Comparison of ENCODE assay signal across 8 cellular contexts in genomic region chr6:129744201-129744879, GRCh38. TPM values are rescaled to one million over a fixed set of nuclear protein-coding genes. Genes with fewer than 3 reads are reported as not detected.
DNase-seq lines count a peak whose midpoint lies in the region; ATAC-seq lines count a peak whose summit lies in the region.

No MANE protein-coding gene starts in this region.

- peak; percentile 29 for ATAC-seq in GM18519 (IDR thresholded peaks at IDR 0.05; ENCODE audit: low FRiP score, unreplicated experiment)
- peak; percentile 83 for ATAC-seq in sciatic nerve

- DNase-seq in NCI-H146 treated with DMSO at 0.1 percent for 48 hours (lab: John Stamatoyannopoulos, UW; ENCODE audit: unreplicated experiment) = peak; percentile 29
- peak; percentile 72 for DNase-seq in dedifferentiated amniotic fluid mesenchymal stem cell (ENCODE audit: extremely low spot score)
- DNase-seq in sciatic nerve (ENCODE audit: low spot score) = no peak
- no peak for DNase-seq in stimulated activated CD4-positive, alpha-beta T cell treated with anti-CD3 and anti-CD28 coated beads, Interleukin-1b, Interleukin-23, amount 100 ng/mL, for 48 hours
- no peak for DNase-seq in NCI-H2081 treated with DMSO at 0.1 percent for 48 hours (lab: John Stamatoyannopoulos, UW)
- DNase-seq in NCI-H128 (lab: John Stamatoyannopoulos, UW; ENCODE audit: unreplicated experiment) = no peak
- no peak for DNase-seq in activated T-cell treated with anti-CD3 and anti-CD28 coated beads, Interleukin-2, amount 50 U/mL, for 1 hour

- intact Hi-C loops in sciatic nerve (cut with DNase I) = no loop called here

RNA-seq across cellular contexts. Expression of gene ARHGAP18, which starts 34.4 kb away (rescaled TPM):
- 18.2 TPM for total RNA-seq in sciatic nerve

Comparison
In these comparisons a context has a peak if more than half of its experiments do, and no peak if none do; other contexts are left out.
1. DNase-seq: peak in NCI-H146 treated with DMSO at 0.1 percent for 48 hours (single experiment) and dedifferentiated amniotic fluid mesenchymal stem cell (single experiment); none in sciatic nerve (single experiment), stimulated activated CD4-positive, alpha-beta T cell treated with anti-CD3 and anti-CD28 coated beads, Interleukin-1b, Interleukin-23, amount 100 ng/mL, for 48 hours (single experiment), NCI-H2081 treated with DMSO at 0.1 percent for 48 hours (single experiment), NCI-H128 (single experiment) and activated T-cell treated with anti-CD3 and anti-CD28 coated beads, Interleukin-2, amount 50 U/mL, for 1 hour (single experiment).